ENCODE assay signal across 12 cellular contexts in genomic region chr1:33684346-33685122, GRCh38.
"Had no signal": no experiment of that assay in that cellular context is flagged by ENCODE, and none has a peak within 500 bp of the region (broad histone marks: within the 10 kb centered on the region; RNA-seq: fewer than 3 reads in every experiment).

No MANE protein-coding gene starts in this region.

- ATAC-seq: activated T-cell treated with anti-CD3 and anti-CD28 coated beads, Interleukin-2, amount 50 U/mL, for 4 hours; esophagus mucosa; left colon had no signal

- H3K27ac Mint-ChIP-seq: activated naive CD8-positive, alpha-beta T cell; naive B cell had no signal

- H3K4me3 Mint-ChIP-seq: activated naive CD8-positive, alpha-beta T cell; activated T-cell treated with anti-CD3 and anti-CD28 coated beads, Interleukin-2, amount 50 U/mL, for 4 hours; naive B cell had no signal

- DNase-seq: activated CD4-positive, alpha-beta T cell treated with anti-CD3 and anti-CD28 coated beads, Interleukin-2, amount 50 U/mL, for 1 hour; activated gamma-delta T cell; activated T-cell treated with anti-CD3 and anti-CD28 coated beads, Interleukin-2, amount 50 U/mL, for 4 hours; foreskin melanocyte; left colon; naive B cell; small intestine had no signal

- H3K36me3 ChIP-seq: neutrophil had no signal

- H3K4me1 Mint-ChIP-seq: naive B cell had no signal

- H3K9me3 Mint-ChIP-seq: activated T-cell treated with anti-CD3 and anti-CD28 coated beads, Interleukin-2, amount 50 U/mL, for 4 hours had no signal

- H3K36me3 Mint-ChIP-seq: activated naive CD8-positive, alpha-beta T cell; naive B cell had no signal

- H3K27ac ChIP-seq: neutrophil had no signal

- H3K4me3 ChIP-seq: dorsolateral prefrontal cortex, lung had no signal

- H3K27me3 ChIP-seq: dorsolateral prefrontal cortex had no signal
